In genomic region chr9:109114670-109115069, GRCh38 we compare ENCODE assay signal across 9 cellular contexts. TPM values are rescaled to one million over a fixed set of nuclear protein-coding genes. Genes with fewer than 3 reads are reported as not detected.
A peak's percentile ranks its signal among the peaks of the same experiment; 100 is the strongest.
DNase-seq lines count a peak whose midpoint lies in the region; ATAC-seq and TF ChIP-seq lines count a peak whose summit lies in the region.
"Had no signal": no experiment of that assay in that cellular context is flagged by ENCODE, and none has a peak within 500 bp of the region (broad histone marks: within the 10 kb centered on the region; RNA-seq: fewer than 3 reads in every experiment).

No MANE protein-coding gene starts in this region.

- CTCF ChIA-PET in Caco-2 (lab: Charles Lee), result no interaction called here

- H3K27ac Mint-ChIP-seq in Caco-2 (ENCODE audit: unreplicated experiment), result peak overlapping the region; percentile 53
- peak overlapping the region in 1 of 2 donors; percentile 67 for H3K27ac Mint-ChIP-seq in effector memory CD8-positive, alpha-beta T cell
- no peak overlapping the region for H3K27ac Mint-ChIP-seq in neural crest cell (ENCODE audit: unreplicated experiment)

- H3K9me3 Mint-ChIP-seq in Caco-2 (ENCODE audit: unreplicated experiment), result no peaks in the 10 kb centered on the region
- no peaks in the 10 kb centered on the region for H3K9me3 Mint-ChIP-seq in effector memory CD8-positive, alpha-beta T cell
- no peaks in the 10 kb centered on the region for H3K9me3 Mint-ChIP-seq in neural crest cell

- peak overlapping the region in 1 of 4 donors; percentile 64 for H3K27ac ChIP-seq in Peyer's patch

- peaks cover 41% of the 10 kb centered on the region for H3K4me1 ChIP-seq in Caco-2
- peaks cover 0 to 78% (median 11%) of the 10 kb centered on the region in 4 donors for H3K4me1 ChIP-seq in Peyer's patch

- H3K27me3 ChIP-seq in Caco-2 (replicated peaks; ENCODE audit: control insufficient read depth, insufficient read depth, low read length), result no peaks in the 10 kb centered on the region
- H3K27me3 ChIP-seq in Peyer's patch, result no peaks in the 10 kb centered on the region

- H3K4me3 ChIP-seq in Caco-2 (ENCODE audit: low read depth, low read length), result no peak overlapping the region
- no peak overlapping the region for H3K4me3 ChIP-seq in Peyer's patch

- H3K36me3 Mint-ChIP-seq in Caco-2 (ENCODE audit: insufficient read depth, unreplicated experiment) (peaks cover 45% of the 10 kb centered on the region), neural crest cell (ENCODE audit: low read depth) (peaks cover 2% of the 10 kb centered on the region)
- peaks cover 10% of the 10 kb centered on the region for H3K36me3 Mint-ChIP-seq in effector memory CD8-positive, alpha-beta T cell (ENCODE audit: insufficient read depth)

- no peak for TF ChIP-seq CTCF in Caco-2 (IDR thresholded peaks at IDR 0.05; ENCODE audit: insufficient read depth in 1 of 2, low read depth in 1 of 2, low read length in 1 of 2, severe bottlenecking in 1 of 2, unreplicated experiment in 1 of 2)
- TF ChIP-seq CTCF in neural crest cell (conservative IDR thresholded peaks at IDR 0.05), result no peak
- TF ChIP-seq CTCF in Peyer's patch (IDR thresholded peaks at IDR 0.05), result no peak

- no peak for ATAC-seq in effector memory CD8-positive, alpha-beta T cell (replicated peaks)
- ATAC-seq in HG02759 (IDR thresholded peaks at IDR 0.05; ENCODE audit: unreplicated experiment), result no peak

- no peaks in the 10 kb centered on the region for H3K36me3 ChIP-seq in Caco-2 (ENCODE audit: control insufficient read depth, insufficient read depth, low read length)
- no peaks in the 10 kb centered on the region for H3K36me3 ChIP-seq in Peyer's patch

- BruUV-seq in Caco-2 (replicated peaks; lab: Mats Ljungman, UMichigan), result no TSS peak

- no peak for TF ChIP-seq POLR2A in Peyer's patch (IDR thresholded peaks at IDR 0.05)

- peak overlapping the region; percentile 42 for H3K4me3 Mint-ChIP-seq in Caco-2 (ENCODE audit: unreplicated experiment)
- H3K4me3 Mint-ChIP-seq in effector memory CD8-positive, alpha-beta T cell, result peak overlapping the region; percentile 19 to 43
- peak overlapping the region; percentile 77 for H3K4me3 Mint-ChIP-seq in neural crest cell

- DNase-seq in Caco-2, result no peak
- peak; percentile 77 for DNase-seq in M059J (ENCODE audit: low read depth)
- no peak for DNase-seq in effector memory CD8-positive, alpha-beta T cell
- no peak for DNase-seq in neural crest cell (ENCODE audit: low read depth, low spot score)
- no peak for DNase-seq in MV-4-11 (lab: John Stamatoyannopoulos, UW)
- no peak for DNase-seq in Peyer's patch
- no peak for DNase-seq in AML-193 (lab: John Stamatoyannopoulos, UW)
- DNase-seq: NCI-H2081 treated with DMSO at 0.1 percent for 48 hours had no signal

- H3K4me1 Mint-ChIP-seq in Caco-2 (ENCODE audit: low read depth, unreplicated experiment), result peaks cover 43% of the 10 kb centered on the region
- H3K4me1 Mint-ChIP-seq in effector memory CD8-positive, alpha-beta T cell (ENCODE audit: low read depth in 2 of 2), result peaks cover 58 to 86% of the 10 kb centered on the region in 2 donors
- H3K4me1 Mint-ChIP-seq in neural crest cell, result peaks cover 47% of the 10 kb centered on the region

- H3K9me3 ChIP-seq in Caco-2 (no peaks in the 10 kb centered on the region), Peyer's patch (no peaks in the 10 kb centered on the region)

- POLR2A ChIA-PET in Caco-2 (lab: Charles Lee), result no interaction called here

- intact Hi-C loops in Caco-2 (cut with micrococcal nuclease; ENCODE audit: unreplicated experiment), result no loop called here

- H3K27me3 Mint-ChIP-seq in Caco-2 (ENCODE audit: insufficient read depth, unreplicated experiment) (no peaks in the 10 kb centered on the region), neural crest cell (ENCODE audit: low read depth) (no peaks in the 10 kb centered on the region)
- no peaks in the 10 kb centered on the region for H3K27me3 Mint-ChIP-seq in effector memory CD8-positive, alpha-beta T cell

RNA-seq across cellular contexts. Expression of gene TMEM245, which starts 5.1 kb away (rescaled TPM):
- total RNA-seq in Caco-2 (2022) (99.2 and 110 TPM in 2 replicates), neural crest cell (38.7 and 42.7 TPM in 2 replicates), Peyer's patch (10 to 100 TPM; 14.0 to 78.8 (median 68.3) TPM)
- 44.0 and 56.8 TPM in 2 replicates for total RNA-seq in M059J (2014; rRNA removed; shearing (Covaris generic))

RNA-seq across cellular contexts. Expression of gene FRRS1L, which starts 52.4 kb away (rescaled TPM):
- total RNA-seq in Caco-2 (2022) (0.30 TPM in 1 of 2 replicates, not detected in the other), neural crest cell (3.4 and 3.9 TPM in 2 replicates), Peyer's patch (1 to 10 TPM in 2 of 4 donors, under 1 TPM in 2; 0.80 to 3.8 (median 1.9) TPM)
- 0.05 TPM in 2 replicates for total RNA-seq in M059J (2014; rRNA removed; shearing (Covaris generic))
